ENCODE assay signal across 9 cellular contexts in genomic region chr19:53463263-53463662, GRCh38. TPM values are rescaled to one million over a fixed set of nuclear protein-coding genes. Genes with fewer than 3 reads are reported as not detected.
DNase-seq lines count a peak whose midpoint lies in the region; ATAC-seq and TF ChIP-seq lines count a peak whose summit lies in the region.
"Had no signal": no experiment of that assay in that cellular context is flagged by ENCODE, and none has a peak within 500 bp of the region (broad histone marks: within the 10 kb centered on the region; RNA-seq: fewer than 3 reads in every experiment).

No MANE protein-coding gene starts in this region.

- WGBS in IMR-90 (ENCODE audit: extremely low coverage in 2 of 2, insufficient read length in 1 of 2), 2 experiments = 13% methylated on average over 3 of the region's 19 CpGs; no CpG with 5 or more reads in 1 of the 2 experiments

- H3K56ac ChIP-seq in IMR-90 (ENCODE audit: extremely low read depth, insufficient read depth, low read length) = no peak overlapping the region

- in situ Hi-C loops in IMR-90 (cut with MboI; ENCODE audit: low sequenced_read_pairs) = no loop called here

- H3K4me3 ChIP-seq in IMR-90 (ENCODE audit: insufficient read depth, low read depth, low read length) = no peak overlapping the region
- H3K4me3 ChIP-seq in fibroblast of the aortic adventitia (ENCODE audit: low read depth, low read length) = no peak overlapping the region
- no peak overlapping the region for H3K4me3 ChIP-seq in CD8-positive, alpha-beta memory T cell (ENCODE audit: low read length)

- peaks cover 10% of the 10 kb centered on the region for H3K9me3 ChIP-seq in IMR-90 (ENCODE audit: control insufficient read depth, insufficient read depth, low read length)
- peaks cover 4% of the 10 kb centered on the region for H3K9me3 ChIP-seq in CD8-positive, alpha-beta memory T cell (ENCODE audit: low read length)

- no peak overlapping the region for H4K8ac ChIP-seq in IMR-90 (ENCODE audit: low read depth in 2 of 2, low read length in 2 of 2)

- 0 out of 4 replicates have a peak, but pooled peaks cover 1% of the 10 kb centered on the region in 2 experiments for H3K79me1 ChIP-seq in IMR-90 (ENCODE audit: low read depth in 1 of 2, low read length in 2 of 2)

- no peaks in the 10 kb centered on the region for H3K9me1 ChIP-seq in IMR-90 (ENCODE audit: insufficient read depth, low read length)

- H2BK20ac ChIP-seq in IMR-90 (ENCODE audit: low read depth, low read length) = no peak overlapping the region

- H3K4me2 ChIP-seq in IMR-90 (ENCODE audit: low read depth, low read length) = 0 out of 2 replicates have a peak overlapping the region, but pooled peaks have one; percentile 36

- no peak overlapping the region for H3K23ac ChIP-seq in IMR-90 (ENCODE audit: low read depth, low read length)

- peak overlapping the region; percentile 39 for H2AFZ ChIP-seq in IMR-90 (replicated peaks; ENCODE audit: low read length, poor library complexity)

- no peaks in the 10 kb centered on the region for H4K20me1 ChIP-seq in IMR-90 (ENCODE audit: insufficient read depth, low read length)

- peaks cover 29 to 56% (median 46%) of the 10 kb centered on the region in 5 donors for H3K9me3 Mint-ChIP-seq in CD8-positive, alpha-beta memory T cell
- H3K9me3 Mint-ChIP-seq in Calu3 (ENCODE audit: low read depth, unreplicated experiment) = peaks cover 25% of the 10 kb centered on the region

- H3K36me3 Mint-ChIP-seq in CD8-positive, alpha-beta memory T cell = peaks cover 0 to 17% (median 14%) of the 10 kb centered on the region in 3 donors
- H3K36me3 Mint-ChIP-seq in Calu3 (ENCODE audit: insufficient read depth, unreplicated experiment) = no peaks in the 10 kb centered on the region

- H3K27me3 Mint-ChIP-seq in CD8-positive, alpha-beta memory T cell = peaks cover 7 to 18% of the 10 kb centered on the region in 2 donors
- no peaks in the 10 kb centered on the region for H3K27me3 Mint-ChIP-seq in Calu3 (ENCODE audit: unreplicated experiment)

- H2BK120ac ChIP-seq in IMR-90 (ENCODE audit: low read depth, low read length) = no peak overlapping the region

- CTCF ChIA-PET in IMR-90 (lab: Yijun Ruan, JAX) (no interaction called here), Calu3 (lab: Charles Lee) (no interaction called here)
- CTCF ChIA-PET in CD8-positive, alpha-beta memory T cell (lab: Charles Lee) = no interaction called here

- no peak overlapping the region for H2AK9ac ChIP-seq in IMR-90 (replicated peaks; ENCODE audit: low read depth, low read length, poor library complexity)

- TF ChIP-seq CTCF in IMR-90 (conservative IDR thresholded peaks at IDR 0.05; ENCODE audit: low read depth, low read length) (no peak), fibroblast of the aortic adventitia (IDR thresholded peaks at IDR 0.05; ENCODE audit: insufficient read depth, low read length) (no peak), Calu3 (IDR thresholded peaks at IDR 0.05; ENCODE audit: unreplicated experiment) (no peak)

- H3K36me3 ChIP-seq in IMR-90 (ENCODE audit: control insufficient read depth, insufficient read depth, low read length) = 0 out of 2 replicates have a peak, but pooled peaks cover 2% of the 10 kb centered on the region
- H3K36me3 ChIP-seq in CD8-positive, alpha-beta memory T cell (ENCODE audit: insufficient read depth, low read length) = no peaks in the 10 kb centered on the region

- H3K9ac ChIP-seq in IMR-90 (ENCODE audit: low read depth, low read length) = no peak overlapping the region

- DNase-seq in AG20443 (ENCODE audit: low spot score) = peak; percentile 33
- peak; percentile 6 for DNase-seq in IMR-90
- DNase-seq in fibroblast of the aortic adventitia (ENCODE audit: low read depth) = peak; percentile 2
- peak; percentile 14 for DNase-seq in myocyte (ENCODE audit: low read depth)
- DNase-seq in NCI-H1105 treated with DMSO at 0.1 percent for 48 hours (lab: John Stamatoyannopoulos, UW) = no peak
- DNase-seq in CD8-positive, alpha-beta memory T cell = no peak
- no peak for DNase-seq in Calu3
- no peak for DNase-seq in T-helper 1 cell

- H3K18ac ChIP-seq in IMR-90 (ENCODE audit: low read depth, low read length) = no peak overlapping the region

- no peak overlapping the region for H3K4me3 Mint-ChIP-seq in CD8-positive, alpha-beta memory T cell
- no peak overlapping the region for H3K4me3 Mint-ChIP-seq in Calu3 (ENCODE audit: low read depth, unreplicated experiment)

- no peak for TF ChIP-seq RAD21 in IMR-90 (IDR thresholded peaks at IDR 0.05; ENCODE audit: low read length)

- H3K14ac ChIP-seq in IMR-90 (replicated peaks; ENCODE audit: low read depth, low read length) = no peak overlapping the region

- H2AK5ac ChIP-seq in IMR-90 (ENCODE audit: low read depth, low read length) = no peak overlapping the region

- no peak overlapping the region for H2BK15ac ChIP-seq in IMR-90 (ENCODE audit: low read depth, low read length)

- no peak overlapping the region for H4K5ac ChIP-seq in IMR-90 (ENCODE audit: low read depth, low read length)

- H3K4ac ChIP-seq in IMR-90 (ENCODE audit: low read depth, low read length) = no peak overlapping the region

- POLR2A ChIA-PET in IMR-90 (lab: Charles Lee; ENCODE audit: unreplicated experiment) = no interaction called here
- POLR2A ChIA-PET in CD8-positive, alpha-beta memory T cell (lab: Charles Lee) = no interaction called here

- peaks cover 9 to 16% (median 11%) of the 10 kb centered on the region in 3 donors for H3K4me1 Mint-ChIP-seq in CD8-positive, alpha-beta memory T cell
- H3K4me1 Mint-ChIP-seq in Calu3 (ENCODE audit: low read depth, unreplicated experiment) = no peaks in the 10 kb centered on the region

- TF ChIP-seq POLR2A in IMR-90 (IDR thresholded peaks at IDR 0.05; ENCODE audit: low read depth, low read length) = no peak

- intact Hi-C loops in IMR-90 (cut with micrococcal nuclease) = no loop called here
- intact Hi-C loops in Calu3 (cut with micrococcal nuclease; ENCODE audit: unreplicated experiment) = no loop called here

- ATAC-seq in IMR-90 (ENCODE audit: low read depth) = peak; percentile 3; the same call in 1 of the 2 replicates
- ATAC-seq: activated T-cell treated with anti-CD3 and anti-CD28 coated beads, Interleukin-2, amount 50 U/mL, for 72 hours had no signal

- H3K27ac ChIP-seq in IMR-90 (ENCODE audit: insufficient read depth, low read length) = no peak overlapping the region
- no peak overlapping the region for H3K27ac ChIP-seq in CD8-positive, alpha-beta memory T cell (ENCODE audit: low read depth, low read length)

- dilution Hi-C loops in IMR-90 (cut with HindIII; ENCODE audit: low sequenced_read_pairs, unreplicated experiment) = no loop called here

- no peak overlapping the region for H2BK5ac ChIP-seq in IMR-90 (ENCODE audit: low read depth, low read length, poor library complexity, severe bottlenecking)

- no peak overlapping the region for H3K27ac Mint-ChIP-seq in CD8-positive, alpha-beta memory T cell
- H3K27ac Mint-ChIP-seq in Calu3 (ENCODE audit: unreplicated experiment) = no peak overlapping the region
- H3K27ac Mint-ChIP-seq: activated T-cell treated with anti-CD3 and anti-CD28 coated beads, Interleukin-2, amount 50 U/mL, for 72 hours had no signal

- BruUV-seq in IMR-90 (replicated peaks; lab: Mats Ljungman, UMichigan) = no TSS peak
- BruUV-seq in Calu3 (replicated peaks; lab: Mats Ljungman, UMichigan) = no TSS peak

- H4K91ac ChIP-seq in IMR-90 (ENCODE audit: insufficient read depth, low read depth, low read length) = no peak overlapping the region

- H3K4me1 ChIP-seq in IMR-90 (ENCODE audit: control insufficient read depth, insufficient read depth, low read length) = no peaks in the 10 kb centered on the region
- no peaks in the 10 kb centered on the region for H3K4me1 ChIP-seq in CD8-positive, alpha-beta memory T cell (ENCODE audit: insufficient read depth, low read length)

- H3K27me3 ChIP-seq in IMR-90 (ENCODE audit: control insufficient read depth, insufficient read depth, low read length) = no peaks in the 10 kb centered on the region
- no peaks in the 10 kb centered on the region for H3K27me3 ChIP-seq in CD8-positive, alpha-beta memory T cell (ENCODE audit: insufficient read depth, low read length, poor library complexity, severe bottlenecking)

TF ChIP-seq in IMR-90, 13 proteins besides CTCF, POLR2A, EP300 and RAD21:
- TF ChIP-seq SMC3 (IDR thresholded peaks at IDR 0.05; ENCODE audit: low read depth, low read length) (no peak), BHLHE40 (IDR thresholded peaks at IDR 0.05; ENCODE audit: low read depth, low read length) (no peak), ELK1 (IDR thresholded peaks at IDR 0.05; ENCODE audit: borderline replicate concordance, low read depth, low read length) (no peak), NFE2L2 (IDR thresholded peaks at IDR 0.05; ENCODE audit: low read depth, low read length) (no peak), MAFK (IDR thresholded peaks at IDR 0.05; ENCODE audit: low read depth, low read length) (no peak), FOS (IDR thresholded peaks at IDR 0.05; ENCODE audit: low read depth, low read length) (no peak), RFX5 (IDR thresholded peaks at IDR 0.05; ENCODE audit: low read depth, low read length) (no peak)

RNA-seq across cellular contexts. Expression of gene ZNF813, which starts 4.3 kb away (rescaled TPM):
- total RNA-seq in IMR-90 (2012; rRNA removed) = 3.4 and 6.1 TPM in 2 replicates
- 0.40 and 0.82 TPM in 2 replicates for polyA plus RNA-seq in IMR-90 (2012; rRNA removed)
- polyA plus RNA-seq in IMR-90 (2012; cell fraction: cytosol; rRNA removed) = 0.13 and 0.23 TPM in 2 replicates
- 0.08 and 0.45 TPM in 2 replicates for polyA plus RNA-seq in IMR-90 (2012; cell fraction: nucleus; rRNA removed; ENCODE audit: low replicate concordance)
- total RNA-seq in fibroblast of the aortic adventitia (ENCODE audit: low replicate concordance) = 2.5 and 4.0 TPM in 2 replicates
- total RNA-seq in myocyte = 3.3 and 4.6 TPM in 2 replicates
- polyA plus RNA-seq in myocyte (2012) = 1.2 TPM
- 1 to 10 TPM; 5.6 to 6.6 TPM for total RNA-seq in CD8-positive, alpha-beta memory T cell
- 4.7 TPM for polyA plus RNA-seq in CD8-positive, alpha-beta memory T cell
- total RNA-seq in Calu3 (2022) = not detected in 2 replicates

RNA-seq across cellular contexts. Expression of gene ZNF761, which starts 31.5 kb away (rescaled TPM):
- total RNA-seq in IMR-90 (2012; rRNA removed) (21.9 and 26.1 TPM in 2 replicates), fibroblast of the aortic adventitia (ENCODE audit: low replicate concordance) (10.8 and 11.5 TPM in 2 replicates), myocyte (8.4 and 8.9 TPM in 2 replicates), Calu3 (2022) (10.6 and 11.4 TPM in 2 replicates)
- 6.1 and 7.9 TPM in 2 replicates for polyA plus RNA-seq in IMR-90 (2012; rRNA removed)
- polyA plus RNA-seq in IMR-90 (2012; cell fraction: cytosol; rRNA removed) = 2.6 and 3.3 TPM in 2 replicates
- 3.1 and 14.1 TPM in 2 replicates for polyA plus RNA-seq in IMR-90 (2012; cell fraction: nucleus; rRNA removed; ENCODE audit: low replicate concordance)
- 6.9 TPM for polyA plus RNA-seq in myocyte (2012)
- total RNA-seq in CD8-positive, alpha-beta memory T cell = 10 to 100 TPM in 1 of 2 experiments, 1 to 10 TPM in 1; 8.9 to 10.6 TPM
- polyA plus RNA-seq in CD8-positive, alpha-beta memory T cell = 10.6 TPM

Comparison
In these comparisons a context has a peak if more than half of its experiments do, and no peak if none do; other contexts are left out.
1. DNase-seq: peak in AG20443 (single experiment), IMR-90 (single experiment), fibroblast of the aortic adventitia (single experiment) and myocyte (single experiment); none in NCI-H1105 treated with DMSO at 0.1 percent for 48 hours (single experiment), CD8-positive, alpha-beta memory T cell (0 of 5), Calu3 (single experiment) and T-helper 1 cell (0 of 5).